Comparison of ENCODE assay signal across 1 cellular context in the genomic region with DNA sequence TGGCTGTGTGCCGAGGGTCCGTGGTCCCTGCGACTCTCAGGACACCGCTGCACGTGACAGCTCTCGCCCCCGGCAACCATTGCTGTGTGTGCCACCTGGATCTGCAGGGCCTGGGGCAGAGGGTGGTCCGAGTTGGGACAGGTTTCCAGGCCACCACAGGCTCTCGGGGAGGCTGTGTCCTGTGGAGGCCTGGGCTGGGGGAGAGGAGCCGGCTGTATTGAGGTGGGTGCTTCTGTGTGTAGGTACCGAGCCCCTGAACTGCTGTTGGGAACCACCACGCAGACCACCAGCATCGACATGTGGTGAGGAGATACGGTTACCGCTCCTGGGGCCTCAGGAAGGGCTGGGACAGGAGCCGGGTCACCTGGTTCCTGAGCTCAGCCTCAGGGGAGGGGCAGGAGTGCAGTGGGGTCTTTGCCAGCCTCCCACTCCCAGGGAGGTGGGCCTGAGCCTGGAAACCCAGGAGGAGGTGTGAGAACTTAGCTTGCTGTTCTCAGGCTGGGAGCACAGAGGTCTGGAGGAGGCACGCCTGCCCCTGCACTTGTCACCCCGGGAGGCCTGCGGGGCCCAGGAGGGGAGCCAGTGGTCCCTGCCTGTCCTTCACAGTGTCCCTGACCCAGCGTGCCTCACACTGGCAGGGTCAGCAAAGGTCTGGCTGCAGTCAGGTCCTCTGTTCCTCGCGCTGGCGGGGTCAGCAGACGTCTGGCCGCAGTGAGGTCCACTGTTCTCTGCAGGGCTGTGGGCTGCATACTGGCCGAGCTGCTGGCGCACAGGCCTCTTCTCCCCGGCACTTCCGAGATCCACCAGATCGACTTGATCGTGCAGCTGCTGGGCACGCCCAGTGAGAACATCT.
TF ChIP-seq lines count a peak whose summit lies in the region.

No MANE protein-coding gene starts in this region.

TF ChIP-seq in HepG2, 621 proteins besides CTCF, POLR2A, EP300 and RAD21 (continued from another document and continues in another):
- TF ChIP-seq, protein P1, sequence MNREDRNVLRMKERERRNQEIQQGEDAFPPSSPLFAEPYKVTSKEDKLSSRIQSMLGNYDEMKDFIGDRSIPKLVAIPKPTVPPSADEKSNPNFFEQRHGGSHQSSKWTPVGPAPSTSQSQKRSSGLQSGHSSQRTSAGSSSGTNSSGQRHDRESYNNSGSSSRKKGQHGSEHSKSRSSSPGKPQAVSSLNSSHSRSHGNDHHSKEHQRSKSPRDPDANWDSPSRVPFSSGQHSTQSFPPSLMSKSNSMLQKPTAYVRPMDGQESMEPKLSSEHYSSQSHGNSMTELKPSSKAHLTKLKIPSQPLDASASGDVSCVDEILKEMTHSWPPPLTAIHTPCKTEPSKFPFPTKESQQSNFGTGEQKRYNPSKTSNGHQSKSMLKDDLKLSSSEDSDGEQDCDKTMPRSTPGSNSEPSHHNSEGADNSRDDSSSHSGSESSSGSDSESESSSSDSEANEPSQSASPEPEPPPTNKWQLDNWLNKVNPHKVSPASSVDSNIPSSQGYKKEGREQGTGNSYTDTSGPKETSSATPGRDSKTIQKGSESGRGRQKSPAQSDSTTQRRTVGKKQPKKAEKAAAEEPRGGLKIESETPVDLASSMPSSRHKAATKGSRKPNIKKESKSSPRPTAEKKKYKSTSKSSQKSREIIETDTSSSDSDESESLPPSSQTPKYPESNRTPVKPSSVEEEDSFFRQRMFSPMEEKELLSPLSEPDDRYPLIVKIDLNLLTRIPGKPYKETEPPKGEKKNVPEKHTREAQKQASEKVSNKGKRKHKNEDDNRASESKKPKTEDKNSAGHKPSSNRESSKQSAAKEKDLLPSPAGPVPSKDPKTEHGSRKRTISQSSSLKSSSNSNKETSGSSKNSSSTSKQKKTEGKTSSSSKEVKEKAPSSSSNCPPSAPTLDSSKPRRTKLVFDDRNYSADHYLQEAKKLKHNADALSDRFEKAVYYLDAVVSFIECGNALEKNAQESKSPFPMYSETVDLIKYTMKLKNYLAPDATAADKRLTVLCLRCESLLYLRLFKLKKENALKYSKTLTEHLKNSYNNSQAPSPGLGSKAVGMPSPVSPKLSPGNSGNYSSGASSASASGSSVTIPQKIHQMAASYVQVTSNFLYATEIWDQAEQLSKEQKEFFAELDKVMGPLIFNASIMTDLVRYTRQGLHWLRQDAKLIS (CRISPR knock-in tag; IDR thresholded peaks at IDR 0.05): no peak
- no peak for TF ChIP-seq SRSF4 (IDR thresholded peaks at IDR 0.05; ENCODE audit: low read depth, low read length, poor library complexity, severe bottlenecking)
- TF ChIP-seq TP53 (CRISPR knock-in tag; conservative IDR thresholded peaks at IDR 0.05): no peak
- TF ChIP-seq, protein P2, sequence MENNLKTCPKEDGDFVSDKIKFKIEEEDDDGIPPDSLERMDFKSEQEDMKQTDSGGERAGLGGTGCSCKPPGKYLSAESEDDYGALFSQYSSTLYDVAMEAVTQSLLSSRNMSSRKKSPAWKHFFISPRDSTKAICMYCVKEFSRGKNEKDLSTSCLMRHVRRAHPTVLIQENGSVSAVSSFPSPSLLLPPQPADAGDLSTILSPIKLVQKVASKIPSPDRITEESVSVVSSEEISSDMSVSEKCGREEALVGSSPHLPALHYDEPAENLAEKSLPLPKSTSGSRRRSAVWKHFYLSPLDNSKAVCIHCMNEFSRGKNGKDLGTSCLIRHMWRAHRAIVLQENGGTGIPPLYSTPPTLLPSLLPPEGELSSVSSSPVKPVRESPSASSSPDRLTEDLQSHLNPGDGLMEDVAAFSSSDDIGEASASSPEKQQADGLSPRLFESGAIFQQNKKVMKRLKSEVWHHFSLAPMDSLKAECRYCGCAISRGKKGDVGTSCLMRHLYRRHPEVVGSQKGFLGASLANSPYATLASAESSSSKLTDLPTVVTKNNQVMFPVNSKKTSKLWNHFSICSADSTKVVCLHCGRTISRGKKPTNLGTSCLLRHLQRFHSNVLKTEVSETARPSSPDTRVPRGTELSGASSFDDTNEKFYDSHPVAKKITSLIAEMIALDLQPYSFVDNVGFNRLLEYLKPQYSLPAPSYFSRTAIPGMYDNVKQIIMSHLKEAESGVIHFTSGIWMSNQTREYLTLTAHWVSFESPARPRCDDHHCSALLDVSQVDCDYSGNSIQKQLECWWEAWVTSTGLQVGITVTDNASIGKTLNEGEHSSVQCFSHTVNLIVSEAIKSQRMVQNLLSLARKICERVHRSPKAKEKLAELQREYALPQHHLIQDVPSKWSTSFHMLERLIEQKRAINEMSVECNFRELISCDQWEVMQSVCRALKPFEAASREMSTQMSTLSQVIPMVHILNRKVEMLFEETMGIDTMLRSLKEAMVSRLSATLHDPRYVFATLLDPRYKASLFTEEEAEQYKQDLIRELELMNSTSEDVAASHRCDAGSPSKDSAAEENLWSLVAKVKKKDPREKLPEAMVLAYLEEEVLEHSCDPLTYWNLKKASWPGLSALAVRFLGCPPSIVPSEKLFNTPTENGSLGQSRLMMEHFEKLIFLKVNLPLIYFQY (CRISPR knock-in tag; IDR thresholded peaks at IDR 0.05; ENCODE audit: borderline replicate concordance): no peak; the same call in 1 of the 2 replicates
- no peak for TF ChIP-seq SAFB2 (CRISPR knock-in tag; IDR thresholded peaks at IDR 0.05; ENCODE audit: borderline replicate concordance, low read depth)
- no peak for TF ChIP-seq ZSCAN12 (CRISPR knock-in tag; IDR thresholded peaks at IDR 0.05)
- TF ChIP-seq HNRNPUL1 (IDR thresholded peaks at IDR 0.05; ENCODE audit: low read depth, low read length): no peak
- TF ChIP-seq HMG20A (CRISPR knock-in tag; IDR thresholded peaks at IDR 0.05; ENCODE audit: borderline replicate concordance): peak; percentile 51; the same call in 1 of the 2 replicates
- no peak for TF ChIP-seq RCOR2 (CRISPR knock-in tag; IDR thresholded peaks at IDR 0.05)
- peak; percentile 96 for TF ChIP-seq RXRA (CRISPR knock-in tag; IDR thresholded peaks at IDR 0.05)
- TF ChIP-seq NCOA2 (CRISPR knock-in tag; IDR thresholded peaks at IDR 0.05): peak; percentile 65
- no peak for TF ChIP-seq HHEX (CRISPR knock-in tag; IDR thresholded peaks at IDR 0.05)
- TF ChIP-seq ZNF143 (CRISPR knock-in tag; IDR thresholded peaks at IDR 0.05): no peak
- TF ChIP-seq ZNF496 (CRISPR knock-in tag; IDR thresholded peaks at IDR 0.05; ENCODE audit: insufficient replicate concordance): no peak
- no peak for TF ChIP-seq ZNF326 (CRISPR knock-in tag; IDR thresholded peaks at IDR 0.05; ENCODE audit: borderline replicate concordance)
- TF ChIP-seq SP5 (CRISPR knock-in tag; IDR thresholded peaks at IDR 0.05; ENCODE audit: borderline replicate concordance, low read depth): peak; percentile 37; the same call in 1 of the 2 replicates
- peak; percentile 46; the same call in 1 of the 2 replicates for TF ChIP-seq ZMYM4 (CRISPR knock-in tag; IDR thresholded peaks at IDR 0.05)
- TF ChIP-seq, protein P3, sequence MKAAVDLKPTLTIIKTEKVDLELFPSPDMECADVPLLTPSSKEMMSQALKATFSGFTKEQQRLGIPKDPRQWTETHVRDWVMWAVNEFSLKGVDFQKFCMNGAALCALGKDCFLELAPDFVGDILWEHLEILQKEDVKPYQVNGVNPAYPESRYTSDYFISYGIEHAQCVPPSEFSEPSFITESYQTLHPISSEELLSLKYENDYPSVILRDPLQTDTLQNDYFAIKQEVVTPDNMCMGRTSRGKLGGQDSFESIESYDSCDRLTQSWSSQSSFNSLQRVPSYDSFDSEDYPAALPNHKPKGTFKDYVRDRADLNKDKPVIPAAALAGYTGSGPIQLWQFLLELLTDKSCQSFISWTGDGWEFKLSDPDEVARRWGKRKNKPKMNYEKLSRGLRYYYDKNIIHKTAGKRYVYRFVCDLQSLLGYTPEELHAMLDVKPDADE (CRISPR knock-in tag; IDR thresholded peaks at IDR 0.05): no peak
- no peak for TF ChIP-seq FOXM1 (CRISPR knock-in tag; IDR thresholded peaks at IDR 0.05)
- TF ChIP-seq ZNF792 (CRISPR knock-in tag; IDR thresholded peaks at IDR 0.05): no peak
- TF ChIP-seq NFRKB (IDR thresholded peaks at IDR 0.05): no peak
- TF ChIP-seq MAF1 (CRISPR knock-in tag; IDR thresholded peaks at IDR 0.05; ENCODE audit: borderline replicate concordance): no peak
- no peak for TF ChIP-seq ZNF768 (CRISPR knock-in tag; IDR thresholded peaks at IDR 0.05)
- TF ChIP-seq, protein P4, sequence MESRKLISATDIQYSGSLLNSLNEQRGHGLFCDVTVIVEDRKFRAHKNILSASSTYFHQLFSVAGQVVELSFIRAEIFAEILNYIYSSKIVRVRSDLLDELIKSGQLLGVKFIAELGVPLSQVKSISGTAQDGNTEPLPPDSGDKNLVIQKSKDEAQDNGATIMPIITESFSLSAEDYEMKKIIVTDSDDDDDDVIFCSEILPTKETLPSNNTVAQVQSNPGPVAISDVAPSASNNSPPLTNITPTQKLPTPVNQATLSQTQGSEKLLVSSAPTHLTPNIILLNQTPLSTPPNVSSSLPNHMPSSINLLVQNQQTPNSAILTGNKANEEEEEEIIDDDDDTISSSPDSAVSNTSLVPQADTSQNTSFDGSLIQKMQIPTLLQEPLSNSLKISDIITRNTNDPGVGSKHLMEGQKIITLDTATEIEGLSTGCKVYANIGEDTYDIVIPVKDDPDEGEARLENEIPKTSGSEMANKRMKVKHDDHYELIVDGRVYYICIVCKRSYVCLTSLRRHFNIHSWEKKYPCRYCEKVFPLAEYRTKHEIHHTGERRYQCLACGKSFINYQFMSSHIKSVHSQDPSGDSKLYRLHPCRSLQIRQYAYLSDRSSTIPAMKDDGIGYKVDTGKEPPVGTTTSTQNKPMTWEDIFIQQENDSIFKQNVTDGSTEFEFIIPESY (CRISPR knock-in tag; IDR thresholded peaks at IDR 0.05): peak; percentile 95
- TF ChIP-seq, protein P5, sequence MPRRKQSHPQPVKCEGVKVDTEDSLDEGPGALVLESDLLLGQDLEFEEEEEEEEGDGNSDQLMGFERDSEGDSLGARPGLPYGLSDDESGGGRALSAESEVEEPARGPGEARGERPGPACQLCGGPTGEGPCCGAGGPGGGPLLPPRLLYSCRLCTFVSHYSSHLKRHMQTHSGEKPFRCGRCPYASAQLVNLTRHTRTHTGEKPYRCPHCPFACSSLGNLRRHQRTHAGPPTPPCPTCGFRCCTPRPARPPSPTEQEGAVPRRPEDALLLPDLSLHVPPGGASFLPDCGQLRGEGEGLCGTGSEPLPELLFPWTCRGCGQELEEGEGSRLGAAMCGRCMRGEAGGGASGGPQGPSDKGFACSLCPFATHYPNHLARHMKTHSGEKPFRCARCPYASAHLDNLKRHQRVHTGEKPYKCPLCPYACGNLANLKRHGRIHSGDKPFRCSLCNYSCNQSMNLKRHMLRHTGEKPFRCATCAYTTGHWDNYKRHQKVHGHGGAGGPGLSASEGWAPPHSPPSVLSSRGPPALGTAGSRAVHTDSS (CRISPR knock-in tag; conservative IDR thresholded peaks at IDR 0.05): no peak
- TF ChIP-seq NFE2L1 (CRISPR knock-in tag; IDR thresholded peaks at IDR 0.05; ENCODE audit: borderline replicate concordance): no peak
- TF ChIP-seq, protein P6, sequence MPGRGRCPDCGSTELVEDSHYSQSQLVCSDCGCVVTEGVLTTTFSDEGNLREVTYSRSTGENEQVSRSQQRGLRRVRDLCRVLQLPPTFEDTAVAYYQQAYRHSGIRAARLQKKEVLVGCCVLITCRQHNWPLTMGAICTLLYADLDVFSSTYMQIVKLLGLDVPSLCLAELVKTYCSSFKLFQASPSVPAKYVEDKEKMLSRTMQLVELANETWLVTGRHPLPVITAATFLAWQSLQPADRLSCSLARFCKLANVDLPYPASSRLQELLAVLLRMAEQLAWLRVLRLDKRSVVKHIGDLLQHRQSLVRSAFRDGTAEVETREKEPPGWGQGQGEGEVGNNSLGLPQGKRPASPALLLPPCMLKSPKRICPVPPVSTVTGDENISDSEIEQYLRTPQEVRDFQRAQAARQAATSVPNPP (CRISPR knock-in tag; IDR thresholded peaks at IDR 0.05): no peak
- peak; percentile 33; the same call in 1 of the 2 replicates for TF ChIP-seq ZNF670 (CRISPR knock-in tag; IDR thresholded peaks at IDR 0.05; ENCODE audit: borderline replicate concordance)
- no peak for TF ChIP-seq ZNF44 (CRISPR knock-in tag; IDR thresholded peaks at IDR 0.05)
- TF ChIP-seq, protein P7, sequence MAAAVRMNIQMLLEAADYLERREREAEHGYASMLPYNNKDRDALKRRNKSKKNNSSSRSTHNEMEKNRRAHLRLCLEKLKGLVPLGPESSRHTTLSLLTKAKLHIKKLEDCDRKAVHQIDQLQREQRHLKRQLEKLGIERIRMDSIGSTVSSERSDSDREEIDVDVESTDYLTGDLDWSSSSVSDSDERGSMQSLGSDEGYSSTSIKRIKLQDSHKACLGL (CRISPR knock-in tag; IDR thresholded peaks at IDR 0.05): no peak
- TF ChIP-seq SOX13 (IDR thresholded peaks at IDR 0.05): no peak
- TF ChIP-seq SOX13 (CRISPR knock-in tag; conservative IDR thresholded peaks at IDR 0.05 in 1 of 2, IDR thresholded peaks at IDR 0.05 in 1 of 2): peak in 1 of 2 experiments; percentile 63; a peak in 2 of 4 replicates
- TF ChIP-seq ZSCAN25 (CRISPR knock-in tag; IDR thresholded peaks at IDR 0.05): peak; percentile 87
- TF ChIP-seq ZNF746 (CRISPR knock-in tag; IDR thresholded peaks at IDR 0.05): no peak
- no peak for TF ChIP-seq ZNF30 (CRISPR knock-in tag; IDR thresholded peaks at IDR 0.05)
- no peak; the same call in 1 of the 2 replicates for TF ChIP-seq ZNF772 (CRISPR knock-in tag; IDR thresholded peaks at IDR 0.05)
- no peak for TF ChIP-seq FOXK1 (CRISPR knock-in tag; IDR thresholded peaks at IDR 0.05; ENCODE audit: borderline replicate concordance, low read depth)
- TF ChIP-seq, protein P8, sequence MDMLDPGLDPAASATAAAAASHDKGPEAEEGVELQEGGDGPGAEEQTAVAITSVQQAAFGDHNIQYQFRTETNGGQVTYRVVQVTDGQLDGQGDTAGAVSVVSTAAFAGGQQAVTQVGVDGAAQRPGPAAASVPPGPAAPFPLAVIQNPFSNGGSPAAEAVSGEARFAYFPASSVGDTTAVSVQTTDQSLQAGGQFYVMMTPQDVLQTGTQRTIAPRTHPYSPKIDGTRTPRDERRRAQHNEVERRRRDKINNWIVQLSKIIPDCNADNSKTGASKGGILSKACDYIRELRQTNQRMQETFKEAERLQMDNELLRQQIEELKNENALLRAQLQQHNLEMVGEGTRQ (IDR thresholded peaks at IDR 0.05; ENCODE audit: low read depth, low read length): no peak
- TF ChIP-seq, protein P8 (CRISPR knock-in tag; IDR thresholded peaks at IDR 0.05; ENCODE audit: borderline replicate concordance): no peak
- TF ChIP-seq, protein P9, sequence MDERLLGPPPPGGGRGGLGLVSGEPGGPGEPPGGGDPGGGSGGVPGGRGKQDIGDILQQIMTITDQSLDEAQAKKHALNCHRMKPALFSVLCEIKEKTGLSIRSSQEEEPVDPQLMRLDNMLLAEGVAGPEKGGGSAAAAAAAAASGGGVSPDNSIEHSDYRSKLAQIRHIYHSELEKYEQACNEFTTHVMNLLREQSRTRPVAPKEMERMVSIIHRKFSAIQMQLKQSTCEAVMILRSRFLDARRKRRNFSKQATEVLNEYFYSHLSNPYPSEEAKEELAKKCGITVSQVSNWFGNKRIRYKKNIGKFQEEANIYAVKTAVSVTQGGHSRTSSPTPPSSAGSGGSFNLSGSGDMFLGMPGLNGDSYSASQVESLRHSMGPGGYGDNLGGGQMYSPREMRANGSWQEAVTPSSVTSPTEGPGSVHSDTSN (CRISPR knock-in tag; IDR thresholded peaks at IDR 0.05): no peak
- TF ChIP-seq ZNF7 (CRISPR knock-in tag; IDR thresholded peaks at IDR 0.05): no peak
- TF ChIP-seq KDM5A (IDR thresholded peaks at IDR 0.05; ENCODE audit: borderline replicate concordance, low read length): no peak
- TF ChIP-seq MIER2 (CRISPR knock-in tag; IDR thresholded peaks at IDR 0.05): no peak
- TF ChIP-seq GABPB1 (CRISPR knock-in tag; IDR thresholded peaks at IDR 0.05): no peak; the same call in 1 of the 2 replicates
